29 cellular contexts compared by ENCODE assay signal in the genomic region with DNA sequence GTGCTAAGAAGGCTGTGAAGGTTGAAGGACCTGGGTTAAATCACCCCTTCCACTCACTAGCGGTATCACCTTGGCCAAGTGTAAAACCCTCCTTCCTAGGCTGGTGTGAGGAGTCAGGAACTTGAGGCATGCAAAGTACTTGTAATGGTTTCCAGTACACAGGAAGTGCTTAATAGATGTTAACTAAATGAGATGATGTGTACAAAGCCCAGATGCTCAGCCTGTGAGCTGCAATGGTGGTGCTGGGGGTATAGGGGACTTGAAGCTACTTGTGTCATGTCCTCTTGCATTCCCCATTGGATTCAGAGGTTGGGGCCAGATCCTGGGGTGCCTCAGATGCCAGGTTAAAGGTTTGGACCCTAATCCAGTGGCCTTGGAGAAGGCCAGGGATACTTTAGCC.
"Had no signal": no experiment of that assay in that cellular context is flagged by ENCODE, and none has a peak within 500 bp of the region (broad histone marks: within the 10 kb centered on the region; RNA-seq: fewer than 3 reads in every experiment).

No MANE protein-coding gene starts in this region.

- H3K4me1 ChIP-seq: ascending aorta had no signal

- H3K36me3 ChIP-seq: ascending aorta had no signal

- H3K27me3 ChIP-seq: ascending aorta, cardiac muscle cell had no signal

- ATAC-seq: activated CD8-positive, alpha-beta T cell treated with anti-CD3 and anti-CD28 coated beads for 36 hours; activated naive CD8-positive, alpha-beta T cell treated with anti-CD3 and anti-CD28 coated beads, Interleukin-2, amount 50 U/mL, for 24 hours; activated T-cell treated with anti-CD3 and anti-CD28 coated beads, Interleukin-2, amount 50 U/mL, for 4 hours; activated T-cell treated with anti-CD3 and anti-CD28 coated beads, Interleukin-2, amount 50 U/mL, for 72 hours; activated T-helper 17 cell treated with anti-CD3 and anti-CD28 coated beads, Interleukin-2, amount 50 U/mL, for 72 hours; T-cell had no signal

- H3K4me3 ChIP-seq: ascending aorta, cardiac muscle cell had no signal

- DNase-seq: activated B cell treated with CpG ODN at 0.5 μM for 24 hours; activated CD4-positive, alpha-beta memory T cell treated with anti-CD3 and anti-CD28 coated beads for 36 hours; activated CD4-positive, alpha-beta T cell treated with anti-CD3 and anti-CD28 coated beads for 4 hours; activated CD4-positive, alpha-beta T cell treated with anti-CD3 and anti-CD28 coated beads, Interleukin-2, amount 10 ng/mL, durations not matched to agents 24 days and 14 days; activated CD4-positive, alpha-beta T cell treated with anti-CD3 and anti-CD28 coated beads, Interleukin-2, amount 50 U/mL, for 1 hour; activated CD4-positive, alpha-beta T cell treated with anti-CD3 and anti-CD28 coated beads, Interleukin-2, amount 50 U/mL, for 4 hours; activated CD4-positive, CD25-positive, alpha-beta regulatory T cell treated with anti-CD3 and anti-CD28 coated beads, Interleukin-2, amount 50 U/mL, for 72 hours; activated CD8-positive, alpha-beta memory T cell treated with anti-CD3 and anti-CD28 coated beads, Interleukin-2, amount 50 U/mL, for 4 hours; activated CD8-positive, alpha-beta T cell treated with anti-CD3 and anti-CD28 coated beads for 36 hours; activated effector memory CD4-positive, alpha-beta T cell treated with anti-CD3 and anti-CD28 coated beads, Interleukin-2, amount 50 U/mL, for 16 hours; activated gamma-delta T cell treated with Interleukin-2 at 50 U/mL for 16 hours; activated naive CD4-positive, alpha-beta T cell treated with anti-CD3 and anti-CD28 coated beads, Interleukin-2, amount 10 ng/mL, durations not matched to agents 7 days and 5 days; activated naive CD4-positive, alpha-beta T cell treated with Interleukin-2 at 50 U/mL for 16 hours; activated naive CD8-positive, alpha-beta T cell treated with anti-CD3 and anti-CD28 coated beads, Interleukin-2, amount 10 ng/mL, durations not matched to agents 7 days and 5 days; activated naive CD8-positive, alpha-beta T cell treated with anti-CD3 and anti-CD28 coated beads, Interleukin-2, amount 50 U/mL, for 24 hours; activated T-cell treated with anti-CD3 and anti-CD28 coated beads for 4 hours; activated T-cell treated with anti-CD3 and anti-CD28 coated beads, Interleukin-2, amount 50 U/mL, for 1 hour; activated T-cell treated with anti-CD3 and anti-CD28 coated beads, Interleukin-2, amount 50 U/mL, for 4 hours; activated T-cell treated with anti-CD3 and anti-CD28 coated beads, Interleukin-2, amount 50 U/mL, for 72 hours; amygdala; caudate nucleus; cerebellar nuclear complex; T-cell; T-helper 2 cell; T-helper 9 cell had no signal

- H3K27ac ChIP-seq: ascending aorta, cardiac muscle cell, VCaP had no signal

- H3K9me3 ChIP-seq: ascending aorta had no signal
